ENCODE assay signal across 12 cellular contexts in the genomic region with DNA sequence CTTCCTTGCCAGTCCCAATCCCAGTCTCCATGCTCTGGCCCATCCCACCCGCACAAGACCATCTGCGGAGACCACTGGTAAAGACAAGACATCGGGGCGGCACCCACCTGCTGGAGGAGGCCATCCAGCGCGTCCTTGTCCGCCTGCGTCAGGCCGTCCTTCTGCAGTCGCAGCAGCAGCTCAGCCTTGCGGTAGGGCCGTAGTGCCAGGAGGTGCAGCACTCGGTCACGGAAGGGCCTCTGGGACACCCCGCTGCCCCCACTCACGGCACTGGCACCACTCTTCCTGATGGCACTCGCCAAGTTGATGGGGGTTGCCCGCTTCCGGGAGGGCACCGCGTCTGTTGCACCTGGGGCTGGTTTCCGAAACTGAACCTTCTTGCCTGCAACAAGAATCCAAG. TPM values are rescaled to one million over a fixed set of nuclear protein-coding genes. Genes with fewer than 3 reads are reported as not detected.
DNase-seq lines count a peak whose midpoint lies in the region; ATAC-seq and TF ChIP-seq lines count a peak whose summit lies in the region.
"Had no signal": no experiment of that assay in that cellular context is flagged by ENCODE, and none has a peak within 500 bp of the region (broad histone marks: within the 10 kb centered on the region; RNA-seq: fewer than 3 reads in every experiment).

No MANE protein-coding gene starts in this region.

- no peak for DNase-seq in activated naive CD8-positive, alpha-beta T cell treated with anti-CD3 and anti-CD28 coated beads for 36 hours
- no peak for DNase-seq in activated naive CD8-positive, alpha-beta T cell treated with anti-CD3 and anti-CD28 coated beads, Interleukin-2, amount 50 U/mL, for 24 hours
- no peak for DNase-seq in adipocyte (ENCODE audit: low read depth)
- no peak for DNase-seq in mesenchymal stem cell
- no peak for DNase-seq in tibial artery
- no peak for DNase-seq in NCI-H1694 treated with DMSO at 0.1 percent for 48 hours (lab: John Stamatoyannopoulos, UW)
- DNase-seq in NCI-H524 treated with DMSO at 0.1 percent for 48 hours (lab: John Stamatoyannopoulos, UW): no peak

- H3K9me3 ChIP-seq in adipocyte (ENCODE audit: control insufficient read depth, low read length) (no peaks in the 10 kb centered on the region), mesenchymal stem cell (ENCODE audit: control insufficient read depth, low read length) (no peaks in the 10 kb centered on the region), tibial artery (no peaks in the 10 kb centered on the region)
- H3K9me3 ChIP-seq: SJCRH30 had no signal

- H3K36me3 Mint-ChIP-seq in activated naive CD8-positive, alpha-beta T cell treated with anti-CD3 and anti-CD28 coated beads for 36 hours: no peaks in the 10 kb centered on the region
- peaks cover 10% of the 10 kb centered on the region for H3K36me3 Mint-ChIP-seq in activated naive CD8-positive, alpha-beta T cell treated with anti-CD3 and anti-CD28 coated beads, Interleukin-2, amount 50 U/mL, for 24 hours (ENCODE audit: low read depth)

- H2BK5ac ChIP-seq in mesenchymal stem cell (ENCODE audit: low read depth, low read length, poor library complexity, severe bottlenecking): no peak overlapping the region

- peak overlapping the region; percentile 24 for H2BK120ac ChIP-seq in mesenchymal stem cell (ENCODE audit: low read depth, low read length)

- no peak overlapping the region for H2AFZ ChIP-seq in mesenchymal stem cell (ENCODE audit: low read depth, low read length)

- no peak overlapping the region for H3K14ac ChIP-seq in mesenchymal stem cell (ENCODE audit: low read length in 2 of 2)

- peaks cover 43% of the 10 kb centered on the region for H3K79me1 ChIP-seq in mesenchymal stem cell (replicated peaks; ENCODE audit: low read length, poor library complexity, severe bottlenecking)

- no peaks in the 10 kb centered on the region for H3K9me3 Mint-ChIP-seq in activated naive CD8-positive, alpha-beta T cell treated with anti-CD3 and anti-CD28 coated beads for 36 hours
- no peaks in the 10 kb centered on the region for H3K9me3 Mint-ChIP-seq in activated naive CD8-positive, alpha-beta T cell treated with anti-CD3 and anti-CD28 coated beads, Interleukin-2, amount 50 U/mL, for 24 hours
- H3K9me3 Mint-ChIP-seq: activated CD4-positive, alpha-beta memory T cell treated with anti-CD3 and anti-CD28 coated beads for 36 hours; CD8-positive, alpha-beta memory T cell; stimulated activated memory B cell treated with anti-CD40 and anti-IgM and Interleukin-4, amounts not matched to agents 10 μg/mL and 1 μg/mL and 100 μg/mL, for 72 hours had no signal

- H3K4me1 ChIP-seq in adipocyte (ENCODE audit: control insufficient read depth, insufficient read depth, low read length) (peaks cover 59% of the 10 kb centered on the region), mesenchymal stem cell (ENCODE audit: control insufficient read depth, insufficient read depth, low read depth, low read length) (peaks cover 60% of the 10 kb centered on the region), tibial artery (peaks cover 34 to 90% (median 72%) of the 10 kb centered on the region in 4 donors)

- no peak overlapping the region for H3K23ac ChIP-seq in mesenchymal stem cell (ENCODE audit: low read length in 2 of 2)

- no peak overlapping the region for H2BK15ac ChIP-seq in mesenchymal stem cell (ENCODE audit: low read depth, poor library complexity, severe bottlenecking)

- H3K4me1 Mint-ChIP-seq in activated naive CD8-positive, alpha-beta T cell treated with anti-CD3 and anti-CD28 coated beads for 36 hours: peaks cover 3% of the 10 kb centered on the region
- H3K4me1 Mint-ChIP-seq in activated naive CD8-positive, alpha-beta T cell treated with anti-CD3 and anti-CD28 coated beads, Interleukin-2, amount 50 U/mL, for 24 hours: peaks cover 4% of the 10 kb centered on the region

- H2AK5ac ChIP-seq in mesenchymal stem cell (ENCODE audit: low read length, severe bottlenecking): peak overlapping the region; percentile 51

- intact Hi-C loops in tibial artery (cut with DNase I; ENCODE audit: low total_unique reads): no loop called here

- peak overlapping the region; percentile 16 for H4K8ac ChIP-seq in mesenchymal stem cell (ENCODE audit: low read length)

- H3K9ac ChIP-seq in adipocyte (ENCODE audit: low read length) (peak overlapping the region; percentile 39), mesenchymal stem cell (ENCODE audit: low read length) (peak overlapping the region; percentile 64)

- peak overlapping the region; percentile 38 for H3K27ac Mint-ChIP-seq in activated naive CD8-positive, alpha-beta T cell treated with anti-CD3 and anti-CD28 coated beads for 36 hours
- H3K27ac Mint-ChIP-seq in activated naive CD8-positive, alpha-beta T cell treated with anti-CD3 and anti-CD28 coated beads, Interleukin-2, amount 50 U/mL, for 24 hours: no peak overlapping the region
- H3K27ac Mint-ChIP-seq: activated CD4-positive, alpha-beta memory T cell treated with anti-CD3 and anti-CD28 coated beads for 36 hours; stimulated activated memory B cell treated with anti-CD40 and anti-IgM and Interleukin-4, amounts not matched to agents 10 μg/mL and 1 μg/mL and 100 μg/mL, for 72 hours had no signal

- H3K27me3 ChIP-seq in adipocyte (replicated peaks; ENCODE audit: control insufficient read depth, insufficient read depth, low read length) (no peaks in the 10 kb centered on the region), mesenchymal stem cell (ENCODE audit: control insufficient read depth in 1 of 2, insufficient read depth in 1 of 2, low read length in 2 of 2) (no peaks in the 10 kb centered on the region), tibial artery (no peaks in the 10 kb centered on the region)
- H3K27me3 ChIP-seq: SJCRH30 had no signal

- H3K36me3 ChIP-seq in adipocyte (ENCODE audit: control insufficient read depth, insufficient read depth, low read length, severe bottlenecking) (peaks cover 25% of the 10 kb centered on the region), mesenchymal stem cell (ENCODE audit: control insufficient read depth in 1 of 2, insufficient read depth in 2 of 2, low read depth in 1 of 2, low read length in 2 of 2) (peaks cover 63 to 69% of the 10 kb centered on the region in 2 experiments), tibial artery (peaks cover 0 to 55% (median 42%) of the 10 kb centered on the region in 3 donors)

- ATAC-seq in activated naive CD8-positive, alpha-beta T cell treated with anti-CD3 and anti-CD28 coated beads, Interleukin-2, amount 50 U/mL, for 24 hours: no peak
- no peak for ATAC-seq in GM21619 (IDR thresholded peaks at IDR 0.05; ENCODE audit: unreplicated experiment)

- no peak overlapping the region for H3K4me3 Mint-ChIP-seq in activated naive CD8-positive, alpha-beta T cell treated with anti-CD3 and anti-CD28 coated beads for 36 hours
- no peak overlapping the region for H3K4me3 Mint-ChIP-seq in activated naive CD8-positive, alpha-beta T cell treated with anti-CD3 and anti-CD28 coated beads, Interleukin-2, amount 50 U/mL, for 24 hours
- H3K4me3 Mint-ChIP-seq: activated CD4-positive, alpha-beta memory T cell treated with anti-CD3 and anti-CD28 coated beads for 36 hours; CD8-positive, alpha-beta memory T cell; stimulated activated memory B cell treated with anti-CD40 and anti-IgM and Interleukin-4, amounts not matched to agents 10 μg/mL and 1 μg/mL and 100 μg/mL, for 72 hours had no signal

- TF ChIP-seq CTCF in tibial artery (IDR thresholded peaks at IDR 0.05): no peak

- H2BK12ac ChIP-seq in mesenchymal stem cell (ENCODE audit: low read length in 2 of 2): peak overlapping the region in 1 of 2 experiments; percentile 40

- H4K91ac ChIP-seq in mesenchymal stem cell (ENCODE audit: low read length): peak overlapping the region; percentile 52

- no peaks in the 10 kb centered on the region for H3K27me3 Mint-ChIP-seq in activated naive CD8-positive, alpha-beta T cell treated with anti-CD3 and anti-CD28 coated beads for 36 hours
- H3K27me3 Mint-ChIP-seq in activated naive CD8-positive, alpha-beta T cell treated with anti-CD3 and anti-CD28 coated beads, Interleukin-2, amount 50 U/mL, for 24 hours: no peaks in the 10 kb centered on the region
- H3K27me3 Mint-ChIP-seq: activated CD4-positive, alpha-beta memory T cell treated with anti-CD3 and anti-CD28 coated beads for 36 hours; stimulated activated memory B cell treated with anti-CD40 and anti-IgM and Interleukin-4, amounts not matched to agents 10 μg/mL and 1 μg/mL and 100 μg/mL, for 72 hours had no signal

- H3K4me2 ChIP-seq in mesenchymal stem cell (ENCODE audit: low read length, poor library complexity, severe bottlenecking): no peak overlapping the region

- H3K4me3 ChIP-seq in adipocyte (ENCODE audit: low read length): no peak overlapping the region
- no peak overlapping the region for H3K4me3 ChIP-seq in mesenchymal stem cell (ENCODE audit: insufficient read depth in 1 of 2, low read depth in 1 of 2, low read length in 2 of 2)
- no peak overlapping the region for H3K4me3 ChIP-seq in tibial artery
- H3K4me3 ChIP-seq: SJCRH30 had no signal

- peak overlapping the region in 1 of 2 experiments; percentile 61 for H3K18ac ChIP-seq in mesenchymal stem cell (ENCODE audit: low read depth in 1 of 2, low read length in 2 of 2)

- WGBS in mesenchymal stem cell: 97% methylated on average over 22 of the region's 22 CpGs

- H3K27ac ChIP-seq in mesenchymal stem cell (ENCODE audit: low read length, poor library complexity, severe bottlenecking) (no peak overlapping the region), tibial artery (peak overlapping the region; percentile 74 to 92)
- H3K27ac ChIP-seq: SJCRH30 had no signal

- peak overlapping the region in 1 of 2 experiments; percentile 35 for H3K4ac ChIP-seq in mesenchymal stem cell (ENCODE audit: low read depth in 1 of 2, low read length in 2 of 2)

RNA-seq across cellular contexts. Expression of gene ISYNA1, which starts 23.5 kb away (rescaled TPM):
- 10 to 100 TPM; 29.6 to 32.7 TPM for total RNA-seq in activated naive CD8-positive, alpha-beta T cell treated with anti-CD3 and anti-CD28 coated beads for 36 hours
- polyA plus RNA-seq in mesenchymal stem cell (2013, experiment 1 of 2): 83.2 TPM
- 85.1 TPM for polyA plus RNA-seq in mesenchymal stem cell (2013, experiment 2 of 2)

RNA-seq across cellular contexts. Expression of gene SSBP4, which starts 42.3 kb away (rescaled TPM):
- 100 to 1,000 TPM in 1 of 2 experiments, 10 to 100 TPM in 1; 96.1 to 101 TPM for total RNA-seq in activated naive CD8-positive, alpha-beta T cell treated with anti-CD3 and anti-CD28 coated beads for 36 hours
- polyA plus RNA-seq in mesenchymal stem cell (2013, experiment 1 of 2): 88.5 TPM
- polyA plus RNA-seq in mesenchymal stem cell (2013, experiment 2 of 2): 97.4 TPM
